In genomic region chr9:122084276-122084675, GRCh38 we compare ENCODE assay signal across 18 cellular contexts. TPM values are rescaled to one million over a fixed set of nuclear protein-coding genes. Genes with fewer than 3 reads are reported as not detected.
A peak's percentile ranks its signal among the peaks of the same experiment; 100 is the strongest.
DNase-seq lines count a peak whose midpoint lies in the region; ATAC-seq and TF ChIP-seq lines count a peak whose summit lies in the region.
"Had no signal": no experiment of that assay in that cellular context is flagged by ENCODE, and none has a peak within 500 bp of the region (broad histone marks: within the 10 kb centered on the region; RNA-seq: fewer than 3 reads in every experiment).

No MANE protein-coding gene starts in this region.

- H3K27me3 Mint-ChIP-seq in osteocyte (ENCODE audit: unreplicated experiment): no peaks in the 10 kb centered on the region

- no peaks in the 10 kb centered on the region for H3K27me3 ChIP-seq in tibial artery
- H3K27me3 ChIP-seq: vagina had no signal

- no peaks in the 10 kb centered on the region for H3K36me3 ChIP-seq in tibial artery
- H3K36me3 ChIP-seq: vagina had no signal

- H3K27ac Mint-ChIP-seq in osteocyte (ENCODE audit: unreplicated experiment): peak overlapping the region; percentile 45

- H3K36me3 Mint-ChIP-seq in osteocyte (ENCODE audit: unreplicated experiment): no peaks in the 10 kb centered on the region

- peaks cover 34% of the 10 kb centered on the region for H3K4me1 Mint-ChIP-seq in osteocyte (ENCODE audit: unreplicated experiment)

- no peaks in the 10 kb centered on the region for H3K9me3 Mint-ChIP-seq in osteocyte (ENCODE audit: unreplicated experiment)
- H3K9me3 Mint-ChIP-seq: activated T-cell treated with anti-CD3 and anti-CD28 coated beads, Interleukin-2, amount 50 U/mL, for 4 hours had no signal

- no peak for ATAC-seq in GM21529 (IDR thresholded peaks at IDR 0.05; ENCODE audit: unreplicated experiment)
- ATAC-seq: activated T-cell treated with anti-CD3 and anti-CD28 coated beads, Interleukin-2, amount 50 U/mL, for 4 hours had no signal

- intact Hi-C loops in tibial artery (cut with DNase I; ENCODE audit: low total_unique reads): no loop called here

- H3K9me3 ChIP-seq in tibial artery: no peaks in the 10 kb centered on the region
- H3K9me3 ChIP-seq: vagina had no signal

- H3K27ac ChIP-seq in cingulate gyrus (ENCODE audit: low read depth, low read length): peak overlapping the region; percentile 83
- peak overlapping the region; percentile 75 to 79 for H3K27ac ChIP-seq in tibial artery
- H3K27ac ChIP-seq: vagina had no signal

- peak overlapping the region; percentile 12 to 19 for H3K4me3 ChIP-seq in tibial artery
- H3K4me3 ChIP-seq: vagina had no signal

- TF ChIP-seq CTCF in osteocyte (IDR thresholded peaks at IDR 0.05): no peak
- TF ChIP-seq CTCF in tibial artery (IDR thresholded peaks at IDR 0.05): no peak

- no peak overlapping the region for H3K4me3 Mint-ChIP-seq in osteocyte (ENCODE audit: unreplicated experiment)
- H3K4me3 Mint-ChIP-seq: activated T-cell treated with anti-CD3 and anti-CD28 coated beads, Interleukin-2, amount 50 U/mL, for 4 hours had no signal

- H3K4me1 ChIP-seq in tibial artery: peaks cover 5 to 100% (median 24%) of the 10 kb centered on the region in 4 donors
- H3K4me1 ChIP-seq: vagina had no signal

- peak; percentile 87 for DNase-seq in SK-N-DZ (ENCODE audit: low spot score)
- peak; percentile 8 for DNase-seq in osteocyte (ENCODE audit: extremely low spot score, unreplicated experiment)
- no peak for DNase-seq in tibial artery
- DNase-seq in COLO668 (lab: John Stamatoyannopoulos, UW; ENCODE audit: unreplicated experiment): no peak
- DNase-seq in NCI-H1092 (lab: John Stamatoyannopoulos, UW): no peak
- DNase-seq: activated CD4-positive, alpha-beta T cell treated with anti-CD3 and anti-CD28 coated beads for 1 hour; activated naive CD4-positive, alpha-beta T cell treated with Interleukin-2 at 50 U/mL for 16 hours; activated T-cell treated with anti-CD3 and anti-CD28 coated beads, Interleukin-2, amount 50 U/mL, for 4 hours; AML-193; DMS79 treated with DMSO at 0.1 percent for 48 hours; effector CD8-positive, alpha-beta T cell; MV-4-11; NCI-H1694 treated with DMSO at 0.1 percent for 48 hours; OCI-M1; Right ventricle myocardium superior had no signal

RNA-seq across cellular contexts. Expression of gene TTLL11, which starts 8.8 kb away (rescaled TPM):
- polyA plus RNA-seq in SK-N-DZ (2014; cell fraction: cytosol; rRNA removed): 4.8 and 9.5 TPM in 2 replicates
- 7.7 and 12.8 TPM in 2 replicates for polyA plus RNA-seq in SK-N-DZ (2014; cell fraction: nucleus; rRNA removed)
- 6.0 and 7.9 TPM in 2 replicates for total RNA-seq in osteocyte

Comparison
In these comparisons a context has a peak if more than half of its experiments do, and no peak if none do; other contexts are left out.
1. DNase-seq: peak in SK-N-DZ (single experiment) and osteocyte (single experiment); none in tibial artery (0 of 2), COLO668 (single experiment) and NCI-H1092 (single experiment).